Comparison of ENCODE assay signal across 11 cellular contexts in the genomic region with DNA sequence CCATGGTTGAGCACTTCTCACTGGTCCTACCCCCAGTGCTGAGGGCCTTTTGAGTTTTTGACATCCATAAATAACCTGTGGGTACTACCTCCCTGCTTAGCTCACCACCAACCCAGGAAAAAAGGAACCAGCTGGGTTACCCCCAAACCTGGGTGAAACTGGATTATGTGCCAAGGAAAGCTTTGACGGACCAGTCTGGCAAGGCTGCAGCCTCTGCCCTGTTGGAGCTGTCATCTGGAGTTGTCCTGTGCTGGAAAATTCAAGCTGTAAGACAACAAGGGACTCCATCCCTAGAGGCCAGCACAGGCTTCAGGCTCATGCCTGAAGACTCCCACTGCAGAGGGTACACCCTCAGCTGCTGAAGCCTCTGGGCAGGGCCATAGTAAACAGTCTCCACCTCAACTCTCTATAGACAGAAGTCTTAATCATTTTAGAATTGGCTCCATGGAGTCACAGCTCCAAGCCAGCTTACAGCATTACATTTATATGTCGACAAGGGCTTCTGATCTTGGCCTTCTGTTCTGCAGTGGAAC.
DNase-seq lines count a peak whose midpoint lies in the region; ATAC-seq, FAIRE-seq and TF ChIP-seq lines count a peak whose summit lies in the region.
"Had no signal": no experiment of that assay in that cellular context is flagged by ENCODE, and none has a peak within 500 bp of the region (broad histone marks: within the 10 kb centered on the region; RNA-seq: fewer than 3 reads in every experiment).

No MANE protein-coding gene starts in this region.

- H3K4me1 ChIP-seq in DOHH2 (ENCODE audit: control insufficient read depth, low read length) (peaks cover 95% of the 10 kb centered on the region), SJCRH30 (peaks cover 30% of the 10 kb centered on the region), foreskin keratinocyte (peaks cover 21% of the 10 kb centered on the region), small intestine (ENCODE audit: control insufficient read depth in 2 of 2, insufficient read depth in 1 of 2, low read depth in 1 of 2, low read length in 1 of 2) (peaks cover 12 to 24% of the 10 kb centered on the region in 2 donors)

- no peak for FAIRE-seq in small intestine (lab: Jason Lieb, UNC)
- no peak for FAIRE-seq in D721Med (lab: Jason Lieb, UNC)

- ATAC-seq in foreskin keratinocyte, result peak; percentile 34

- no peaks in the 10 kb centered on the region for H3K27me3 ChIP-seq in DOHH2 (ENCODE audit: control insufficient read depth, low read length)
- H3K27me3 ChIP-seq in SJCRH30, result no peaks in the 10 kb centered on the region
- no peaks in the 10 kb centered on the region for H3K27me3 ChIP-seq in foreskin keratinocyte
- H3K27me3 ChIP-seq in small intestine (ENCODE audit: control insufficient read depth in 2 of 2, insufficient read depth in 2 of 2, low read length in 2 of 2), result no peaks in the 10 kb centered on the region

- TF ChIP-seq CTCF in DOHH2 (IDR thresholded peaks at IDR 0.05; ENCODE audit: low read depth, low read length, poor library complexity, severe bottlenecking), result no peak
- no peak for TF ChIP-seq CTCF in foreskin keratinocyte (conservative IDR thresholded peaks at IDR 0.05)
- TF ChIP-seq CTCF in D721Med (IDR thresholded peaks at IDR 0.05; ENCODE audit: insufficient read depth, missing control alignments), result no peak

- peak overlapping the region; percentile 73 for H3K4me2 ChIP-seq in DOHH2 (ENCODE audit: low read length)
- H3K4me2 ChIP-seq: KMS-11 had no signal

- no peak overlapping the region for H3K4me3 ChIP-seq in DOHH2 (ENCODE audit: low read length)
- H3K4me3 ChIP-seq in SJCRH30, result no peak overlapping the region
- H3K4me3 ChIP-seq in small intestine (ENCODE audit: low read depth in 1 of 2, low read length in 2 of 2), result no peak overlapping the region

- H3F3A ChIP-seq in DOHH2 (ENCODE audit: control insufficient read depth, insufficient read depth), result peaks cover 15% of the 10 kb centered on the region

- H3K79me2 ChIP-seq in DOHH2 (ENCODE audit: control insufficient read depth, low read length), result peaks cover 100% of the 10 kb centered on the region

- H3K36me3 ChIP-seq in DOHH2 (ENCODE audit: control insufficient read depth, low read length) (peaks cover 40% of the 10 kb centered on the region), SJCRH30 (no peaks in the 10 kb centered on the region), small intestine (ENCODE audit: control insufficient read depth in 2 of 2, insufficient read depth in 2 of 2, low read length in 2 of 2) (no peaks in the 10 kb centered on the region)
- H3K36me3 ChIP-seq: neutrophil had no signal

- H4K20me1 ChIP-seq in DOHH2 (ENCODE audit: control insufficient read depth, insufficient read depth, low read depth, low read length), result peaks cover 61% of the 10 kb centered on the region

- WGBS in small intestine, 3 donors, result 49 to 75% (median 74%) methylated on average over 2 of the region's 2 CpGs

- H3K9me3 ChIP-seq in DOHH2 (ENCODE audit: control insufficient read depth, insufficient read depth, low read length), result no peaks in the 10 kb centered on the region
- no peaks in the 10 kb centered on the region for H3K9me3 ChIP-seq in SJCRH30 (replicated peaks)
- no peaks in the 10 kb centered on the region for H3K9me3 ChIP-seq in small intestine (ENCODE audit: control insufficient read depth, low read depth)
- H3K9me3 ChIP-seq: neutrophil had no signal

- DNase-seq in SJCRH30 (peak in 1 of 2 experiments; percentile 9), foreskin keratinocyte (no peak), small intestine (peak; percentile 44), NCI-H1436 (lab: John Stamatoyannopoulos, UW) (no peak), D721Med (ENCODE audit: insufficient read length, low spot score) (no peak), NCI-H128 (lab: John Stamatoyannopoulos, UW; ENCODE audit: unreplicated experiment) (no peak)
- DNase-seq in stimulated activated CD4-positive, alpha-beta T cell treated with anti-CD3 and anti-CD28 coated beads, Interleukin-12 subunit alpha, Interleukin-12 subunit beta, amount 100 ng/mL, for 4 hours, result no peak
- DNase-seq: OCI-M1 had no signal

- H3K9me2 ChIP-seq in DOHH2 (replicated peaks; ENCODE audit: control insufficient read depth, low read length), result no peaks in the 10 kb centered on the region

- H3K27ac ChIP-seq in DOHH2 (ENCODE audit: low read depth, low read length) (no peak overlapping the region), SJCRH30 (peak overlapping the region; percentile 2; the same call in 1 of the 2 replicates), foreskin keratinocyte (peak overlapping the region; percentile 95), small intestine (ENCODE audit: low read depth in 1 of 2, low read length in 1 of 2) (peak overlapping the region; percentile 73 to 92)
- H3K27ac ChIP-seq: KMS-11, neutrophil had no signal
